Comparison of ENCODE assay signal across 12 cellular contexts in genomic region chrX:133726211-133726630, GRCh38.
DNase-seq lines count a peak whose midpoint lies in the region; TF ChIP-seq lines count a peak whose summit lies in the region.
"Had no signal": no experiment of that assay in that cellular context is flagged by ENCODE, and none has a peak within 500 bp of the region (broad histone marks: within the 10 kb centered on the region; RNA-seq: fewer than 3 reads in every experiment).

No MANE protein-coding gene starts in this region.

- H3K4me1 Mint-ChIP-seq in type B pancreatic cell (ENCODE audit: unreplicated experiment): peaks cover 26% of the 10 kb centered on the region

- H3K9me3 Mint-ChIP-seq in type B pancreatic cell: no peaks in the 10 kb centered on the region

- peaks cover 12% of the 10 kb centered on the region for H3K36me3 Mint-ChIP-seq in type B pancreatic cell

- H3K27ac Mint-ChIP-seq in type B pancreatic cell: peak overlapping the region; percentile 76

- DNase-seq in NCI-H1105 treated with DMSO at 0.1 percent for 48 hours (lab: John Stamatoyannopoulos, UW) (peak; percentile 39), NCI-H1105 (lab: John Stamatoyannopoulos, UW) (no peak), NCI-H69 (lab: John Stamatoyannopoulos, UW) (peak; percentile 65), fibroblast of gingiva (ENCODE audit: low read depth) (peak; percentile 53), type B pancreatic cell (ENCODE audit: extremely low spot score, unreplicated experiment) (no peak), globus pallidus (ENCODE audit: low spot score) (no peak), inferior parietal cortex (ENCODE audit: extremely low spot score) (no peak)
- DNase-seq in stimulated activated CD4-positive, alpha-beta T cell treated with anti-CD3 and anti-CD28 coated beads, Interleukin-2, amount 100 ng/mL, for 48 hours: no peak
- DNase-seq: AML-193, aorta, kidney, tibial artery had no signal

- no peak for TF ChIP-seq CTCF in type B pancreatic cell (conservative IDR thresholded peaks at IDR 0.05)

- peak overlapping the region; percentile 35 for H3K4me3 Mint-ChIP-seq in type B pancreatic cell

- H3K27me3 Mint-ChIP-seq in type B pancreatic cell: no peaks in the 10 kb centered on the region

Comparison
In these comparisons a context has a peak if more than half of its experiments do, and no peak if none do; other contexts are left out.
1. DNase-seq: peak in NCI-H1105 treated with DMSO at 0.1 percent for 48 hours (single experiment), NCI-H69 (single experiment) and fibroblast of gingiva (single experiment); none in NCI-H1105 (single experiment), type B pancreatic cell (single experiment), stimulated activated CD4-positive, alpha-beta T cell treated with anti-CD3 and anti-CD28 coated beads, Interleukin-2, amount 100 ng/mL, for 48 hours (0 of 2), globus pallidus (single experiment) and inferior parietal cortex (single experiment).